In genomic region chr10:69879628-69880257, GRCh38 we compare ENCODE assay signal across 16 cellular contexts.
"Had no signal": no experiment of that assay in that cellular context is flagged by ENCODE, and none has a peak within 500 bp of the region (broad histone marks: within the 10 kb centered on the region; RNA-seq: fewer than 3 reads in every experiment).

No MANE protein-coding gene starts in this region.

- H3K36me3 Mint-ChIP-seq: activated naive CD8-positive, alpha-beta T cell treated with anti-CD3 and anti-CD28 coated beads, Interleukin-2, amount 10 ng/mL, durations not matched to agents 7 days and 5 days; WTC11 had no signal

- H3K4me1 Mint-ChIP-seq: activated CD4-positive, alpha-beta T cell treated with anti-CD3 and anti-CD28 coated beads for 36 hours; activated naive CD8-positive, alpha-beta T cell treated with anti-CD3 and anti-CD28 coated beads, Interleukin-2, amount 10 ng/mL, durations not matched to agents 7 days and 5 days had no signal

- H3K9me3 Mint-ChIP-seq: activated naive CD8-positive, alpha-beta T cell treated with anti-CD3 and anti-CD28 coated beads, Interleukin-2, amount 10 ng/mL, durations not matched to agents 7 days and 5 days; WTC11 had no signal

- H3K27me3 ChIP-seq: brain microvascular endothelial cell, sigmoid colon had no signal

- H3K27ac Mint-ChIP-seq: activated CD4-positive, alpha-beta T cell treated with anti-CD3 and anti-CD28 coated beads for 36 hours; activated naive CD8-positive, alpha-beta T cell treated with anti-CD3 and anti-CD28 coated beads, Interleukin-2, amount 10 ng/mL, durations not matched to agents 7 days and 5 days; WTC11 had no signal

- H3K4me3 Mint-ChIP-seq: activated CD4-positive, alpha-beta T cell treated with anti-CD3 and anti-CD28 coated beads for 36 hours; activated naive CD8-positive, alpha-beta T cell treated with anti-CD3 and anti-CD28 coated beads, Interleukin-2, amount 10 ng/mL, durations not matched to agents 7 days and 5 days; WTC11 had no signal

- ATAC-seq: activated CD4-positive, alpha-beta T cell treated with anti-CD3 and anti-CD28 coated beads for 36 hours; left lung; WTC11 had no signal

- DNase-seq: activated CD4-positive, alpha-beta T cell treated with anti-CD3 and anti-CD28 coated beads for 36 hours; activated CD4-positive, alpha-beta T cell treated with anti-CD3 and anti-CD28 coated beads, Interleukin-2, amount 50 U/mL, for 48 hours; activated naive CD8-positive, alpha-beta T cell treated with anti-CD3 and anti-CD28 coated beads, Interleukin-2, amount 10 ng/mL, durations not matched to agents 7 days and 5 days; activated T-cell treated with anti-CD3 and anti-CD28 coated beads for 4 hours; brain microvascular endothelial cell; central memory CD4-positive, alpha-beta T cell; erythroblast; foreskin melanocyte; left lung; sigmoid colon; spleen; stimulated activated CD4-positive, alpha-beta T cell treated with anti-CD3 and anti-CD28 coated beads, Interleukin-4, amount 100 ng/mL, for 4 hours; stimulated activated naive CD4-positive, alpha-beta T cell had no signal

- H3K4me3 ChIP-seq: left lung, sigmoid colon, spleen had no signal

- H3K27ac ChIP-seq: brain microvascular endothelial cell, left lung, neutrophil, parathyroid adenoma, sigmoid colon, spleen had no signal

- H3K9me3 ChIP-seq: left lung, neutrophil, sigmoid colon, spleen had no signal

- H3K9ac ChIP-seq: parathyroid adenoma had no signal

- H2AFZ ChIP-seq: parathyroid adenoma had no signal

- H3K36me3 ChIP-seq: brain microvascular endothelial cell, left lung, neutrophil, sigmoid colon, spleen had no signal

- H3K4me1 ChIP-seq: left lung, parathyroid adenoma had no signal

- H3K79me2 ChIP-seq: parathyroid adenoma had no signal
